24 cellular contexts compared by ENCODE assay signal in genomic region chr13:84445776-84446175, GRCh38.
DNase-seq lines count a peak whose midpoint lies in the region; ATAC-seq, FAIRE-seq and TF ChIP-seq lines count a peak whose summit lies in the region.
"Had no signal": no experiment of that assay in that cellular context is flagged by ENCODE, and none has a peak within 500 bp of the region (broad histone marks: within the 10 kb centered on the region; RNA-seq: fewer than 3 reads in every experiment).

No MANE protein-coding gene starts in this region.

- H3F3A ChIP-seq in smooth muscle cell (ENCODE audit: low read depth) = no peaks in the 10 kb centered on the region

- H2AFZ ChIP-seq in astrocyte (ENCODE audit: low read depth, low read length) (no peak overlapping the region), smooth muscle cell (ENCODE audit: low read depth) (peak overlapping the region; percentile 46)
- H2AFZ ChIP-seq: hepatocyte had no signal

- H3K4me1 ChIP-seq in astrocyte (ENCODE audit: insufficient read depth, low read length) = no peaks in the 10 kb centered on the region
- peaks cover 19% of the 10 kb centered on the region for H3K4me1 ChIP-seq in foreskin keratinocyte
- H3K4me1 ChIP-seq in smooth muscle cell (ENCODE audit: low read depth) = no peaks in the 10 kb centered on the region
- no peaks in the 10 kb centered on the region for H3K4me1 ChIP-seq in CD8-positive, alpha-beta T cell (ENCODE audit: insufficient read depth, low read length)
- H3K4me1 ChIP-seq: BLaER1, tibial artery had no signal

- peaks cover 2% of the 10 kb centered on the region for H3K9me3 Mint-ChIP-seq in astrocyte (ENCODE audit: unreplicated experiment)
- H3K9me3 Mint-ChIP-seq in CD8-positive, alpha-beta T cell = no peaks in the 10 kb centered on the region
- H3K9me3 Mint-ChIP-seq: activated CD4-positive, alpha-beta memory T cell treated with anti-CD3 and anti-CD28 coated beads, Interleukin-2, amount 10 ng/mL, durations not matched to agents 7 days and 5 days had no signal

- TF ChIP-seq POLR2A in H54 (IDR thresholded peaks at IDR 0.05; ENCODE audit: low read depth, low read length) = no peak

- peak overlapping the region; percentile 36 for H3K9ac ChIP-seq in astrocyte (ENCODE audit: low read length)
- H3K9ac ChIP-seq in smooth muscle cell (ENCODE audit: low read depth) = peak overlapping the region; percentile 50
- H3K9ac ChIP-seq: BLaER1 had no signal

- H3K9me3 ChIP-seq in astrocyte (ENCODE audit: insufficient read depth, low read depth, low read length) (no peaks in the 10 kb centered on the region), smooth muscle cell (replicated peaks; ENCODE audit: low read depth) (no peaks in the 10 kb centered on the region)
- no peaks in the 10 kb centered on the region for H3K9me3 ChIP-seq in CD8-positive, alpha-beta T cell (ENCODE audit: low read length)
- H3K9me3 ChIP-seq: BLaER1, neutrophil, tibial artery had no signal

- H3K27me3 Mint-ChIP-seq in astrocyte (ENCODE audit: low read depth, unreplicated experiment) = no peaks in the 10 kb centered on the region
- H3K27me3 Mint-ChIP-seq in CD8-positive, alpha-beta T cell (ENCODE audit: low read depth) = no peaks in the 10 kb centered on the region
- H3K27me3 Mint-ChIP-seq: activated CD4-positive, alpha-beta memory T cell treated with anti-CD3 and anti-CD28 coated beads, Interleukin-2, amount 10 ng/mL, durations not matched to agents 7 days and 5 days; dendritic cell treated with granulocyte-macrophage colony-stimulating factor and Interleukin-4, amounts not matched to agents 40 ng/mL and 50 ng/mL, for 4 days; stimulated activated naive CD8-positive, alpha-beta T cell treated with anti-CD3 and anti-CD28 coated beads, Interleukin-15, amount 100 ng/mL, for 72 hours had no signal

- ATAC-seq in foreskin keratinocyte = peak; percentile 100
- ATAC-seq in CD8-positive, alpha-beta T cell = no peak
- no peak for ATAC-seq in HG02642 (IDR thresholded peaks at IDR 0.05; ENCODE audit: poor library complexity, unreplicated experiment)
- ATAC-seq: stimulated activated naive CD8-positive, alpha-beta T cell treated with anti-CD3 and anti-CD28 coated beads, Interleukin-15, amount 100 ng/mL, for 72 hours had no signal

- DNase-seq in H54 (ENCODE audit: insufficient read length, low spot score) (no peak), astrocyte (ENCODE audit: low read depth) (peak; percentile 89), foreskin keratinocyte (peak; percentile 84 to 95), smooth muscle cell (lab: John Stamatoyannopoulos, UW; ENCODE audit: unreplicated experiment) (no peak), C1 segment of cervical spinal cord (lab: John Stamatoyannopoulos, UW) (no peak), LoVo (ENCODE audit: low spot score) (no peak)
- no peak for DNase-seq in CD8-positive, alpha-beta T cell
- DNase-seq: activated CD4-positive, alpha-beta memory T cell treated with anti-CD3 and anti-CD28 coated beads, Interleukin-2, amount 10 ng/mL, durations not matched to agents 7 days and 5 days; activated effector memory CD4-positive, alpha-beta T cell treated with Interleukin-2 at 50 U/mL for 16 hours; Calu3; immature natural killer cell; NCI-H146; NCI-H2171 treated with DMSO at 0.1 percent for 48 hours; NCI-H524 treated with DMSO at 0.1 percent for 48 hours; RPMI8226; stimulated activated naive CD8-positive, alpha-beta T cell treated with anti-CD3 and anti-CD28 coated beads, Interleukin-15, amount 100 ng/mL, for 72 hours; tibial artery had no signal

- intact Hi-C loops in CD8-positive, alpha-beta T cell (cut with DNase I, micrococcal nuclease) = no loop called here

- H3K36me3 ChIP-seq in astrocyte (ENCODE audit: insufficient read depth, low read length) = no peaks in the 10 kb centered on the region
- H3K36me3 ChIP-seq in smooth muscle cell (ENCODE audit: low read depth) = no peaks in the 10 kb centered on the region
- no peaks in the 10 kb centered on the region for H3K36me3 ChIP-seq in CD8-positive, alpha-beta T cell (ENCODE audit: insufficient read depth, low read length)
- H3K36me3 ChIP-seq: BLaER1, cardiac muscle cell, neutrophil, tibial artery had no signal

- WGBS in smooth muscle cell (ENCODE audit: low lambda C conversion rate) = 63% methylated on average over 5 of the region's 5 CpGs

- CTCF ChIA-PET in CD8-positive, alpha-beta T cell (lab: Charles Lee) = no interaction called here

- POLR2A ChIA-PET in CD8-positive, alpha-beta T cell (lab: Charles Lee) = no interaction called here

- peak overlapping the region; percentile 99 for H3K27ac Mint-ChIP-seq in astrocyte (ENCODE audit: unreplicated experiment)
- H3K27ac Mint-ChIP-seq in CD8-positive, alpha-beta T cell = no peak overlapping the region
- H3K27ac Mint-ChIP-seq: activated CD4-positive, alpha-beta memory T cell treated with anti-CD3 and anti-CD28 coated beads, Interleukin-2, amount 10 ng/mL, durations not matched to agents 7 days and 5 days; dendritic cell treated with granulocyte-macrophage colony-stimulating factor and Interleukin-4, amounts not matched to agents 40 ng/mL and 50 ng/mL, for 4 days; immature natural killer cell; stimulated activated naive CD8-positive, alpha-beta T cell treated with anti-CD3 and anti-CD28 coated beads, Interleukin-15, amount 100 ng/mL, for 72 hours had no signal

- H3K27me3 ChIP-seq in astrocyte (ENCODE audit: insufficient read depth, low read length) (no peaks in the 10 kb centered on the region), foreskin keratinocyte (no peaks in the 10 kb centered on the region), smooth muscle cell (ENCODE audit: low read depth) (no peaks in the 10 kb centered on the region)
- H3K27me3 ChIP-seq in CD8-positive, alpha-beta T cell (ENCODE audit: insufficient read depth, low read length) = no peaks in the 10 kb centered on the region
- H3K27me3 ChIP-seq: BLaER1, cardiac muscle cell, hepatocyte, neutrophil, tibial artery had no signal

- FAIRE-seq in H54 (lab: Jason Lieb, UNC) (peak; percentile 33), astrocyte (lab: Jason Lieb, UNC) (no peak)
- FAIRE-seq: frontal cortex had no signal

- no peaks in the 10 kb centered on the region for H3K36me3 Mint-ChIP-seq in astrocyte (ENCODE audit: low read depth, unreplicated experiment)
- H3K36me3 Mint-ChIP-seq in CD8-positive, alpha-beta T cell = no peaks in the 10 kb centered on the region
- H3K36me3 Mint-ChIP-seq: immature natural killer cell had no signal

- H3K27ac ChIP-seq in astrocyte (ENCODE audit: low read depth, low read length) (peak overlapping the region; percentile 62), foreskin keratinocyte (no peak overlapping the region), smooth muscle cell (ENCODE audit: low read depth) (peak overlapping the region; percentile 88)
- no peak overlapping the region for H3K27ac ChIP-seq in CD8-positive, alpha-beta T cell (ENCODE audit: low read depth, low read length)
- H3K27ac ChIP-seq: BLaER1, cardiac muscle cell, hepatocyte, neutrophil, tibial artery had no signal

- no peak overlapping the region for H3K4me3 ChIP-seq in astrocyte (ENCODE audit: insufficient read depth, low read depth, low read length)
- H3K4me3 ChIP-seq in smooth muscle cell = no peak overlapping the region
- H3K4me3 ChIP-seq in CD8-positive, alpha-beta T cell (ENCODE audit: low read depth, low read length) = no peak overlapping the region
- H3K4me3 ChIP-seq: BLaER1, cardiac muscle cell, hepatocyte, tibial artery had no signal

- peaks cover 35% of the 10 kb centered on the region for H3K4me1 Mint-ChIP-seq in astrocyte (ENCODE audit: low read depth, unreplicated experiment)
- H3K4me1 Mint-ChIP-seq in CD8-positive, alpha-beta T cell (ENCODE audit: low read depth) = no peaks in the 10 kb centered on the region
- H3K4me1 Mint-ChIP-seq: activated CD4-positive, alpha-beta memory T cell treated with anti-CD3 and anti-CD28 coated beads, Interleukin-2, amount 10 ng/mL, durations not matched to agents 7 days and 5 days; immature natural killer cell; stimulated activated naive CD8-positive, alpha-beta T cell treated with anti-CD3 and anti-CD28 coated beads, Interleukin-15, amount 100 ng/mL, for 72 hours had no signal

- H3K4me3 Mint-ChIP-seq in astrocyte (ENCODE audit: unreplicated experiment) = peak overlapping the region; percentile 64
- no peak overlapping the region for H3K4me3 Mint-ChIP-seq in CD8-positive, alpha-beta T cell
- H3K4me3 Mint-ChIP-seq: activated CD4-positive, alpha-beta memory T cell treated with anti-CD3 and anti-CD28 coated beads, Interleukin-2, amount 10 ng/mL, durations not matched to agents 7 days and 5 days; dendritic cell treated with granulocyte-macrophage colony-stimulating factor and Interleukin-4, amounts not matched to agents 40 ng/mL and 50 ng/mL, for 4 days; immature natural killer cell; stimulated activated naive CD8-positive, alpha-beta T cell treated with anti-CD3 and anti-CD28 coated beads, Interleukin-15, amount 100 ng/mL, for 72 hours had no signal

- no peak overlapping the region for H3K4me2 ChIP-seq in astrocyte (ENCODE audit: low read length)
- H3K4me2 ChIP-seq in smooth muscle cell = no peak overlapping the region
- H3K4me2 ChIP-seq: BLaER1, hepatocyte had no signal

- TF ChIP-seq CTCF in astrocyte (IDR thresholded peaks at IDR 0.05; ENCODE audit: insufficient read depth, low read depth, low read length) = no peak
- TF ChIP-seq CTCF in foreskin keratinocyte (conservative IDR thresholded peaks at IDR 0.05) = no peak
- TF ChIP-seq CTCF in smooth muscle cell (IDR thresholded peaks at IDR 0.05; ENCODE audit: borderline replicate concordance, insufficient read depth, poor library complexity, severe bottlenecking) = no peak
- no peak for TF ChIP-seq CTCF in CD8-positive, alpha-beta T cell (IDR thresholded peaks at IDR 0.05)

- H4K20me1 ChIP-seq in astrocyte (ENCODE audit: insufficient read depth, low read length) (no peaks in the 10 kb centered on the region), smooth muscle cell (ENCODE audit: low read depth) (no peaks in the 10 kb centered on the region)
- H4K20me1 ChIP-seq: BLaER1 had no signal

- no peaks in the 10 kb centered on the region for H3K79me2 ChIP-seq in astrocyte (ENCODE audit: insufficient read depth, low read length)
- no peaks in the 10 kb centered on the region for H3K79me2 ChIP-seq in smooth muscle cell (ENCODE audit: low read depth)
- H3K79me2 ChIP-seq: hepatocyte had no signal

Comparison
In these comparisons a context has a peak if more than half of its experiments do, and no peak if none do; other contexts are left out.
1. DNase-seq: peak in astrocyte (single experiment) and foreskin keratinocyte (2 of 2); none in H54 (single experiment), smooth muscle cell (single experiment), CD8-positive, alpha-beta T cell (0 of 7), C1 segment of cervical spinal cord (0 of 14) and LoVo (single experiment).
2. H3K27ac ChIP-seq: peak in astrocyte (single experiment) and smooth muscle cell (single experiment); none in foreskin keratinocyte (single experiment) and CD8-positive, alpha-beta T cell (single experiment).